10 cellular contexts compared by ENCODE assay signal in the genomic region with DNA sequence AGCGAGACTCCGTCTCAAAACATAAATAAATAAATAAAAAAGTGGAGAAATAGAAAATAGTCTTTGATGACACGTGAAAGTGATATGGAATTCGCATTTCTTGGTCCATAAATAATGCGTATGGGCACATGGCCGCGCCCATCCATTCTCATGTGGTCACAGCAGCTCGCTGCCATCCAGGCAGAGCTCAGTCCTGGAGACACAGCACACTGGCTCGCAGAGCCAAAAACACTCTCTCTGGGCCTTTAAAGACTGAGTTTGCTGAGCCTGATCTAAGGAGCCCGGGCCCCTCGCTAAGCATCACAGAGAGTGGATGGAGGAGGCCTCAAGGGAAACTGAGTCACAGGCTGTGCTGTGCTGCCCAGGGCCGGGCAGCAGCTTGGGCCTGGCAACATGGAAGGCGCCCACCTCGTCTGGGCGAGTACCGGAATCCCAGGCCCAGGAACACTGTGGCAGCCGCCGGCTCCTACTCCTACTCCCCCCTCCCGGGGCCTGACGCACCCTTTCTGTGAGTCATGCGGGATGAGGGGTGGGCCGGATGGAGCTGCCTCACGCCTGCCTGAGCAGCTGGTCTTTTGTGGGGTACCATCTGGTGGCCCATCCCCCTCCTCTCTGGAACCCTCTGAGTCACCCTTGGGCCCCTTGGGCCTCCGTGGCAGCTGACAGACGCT. TPM values are rescaled to one million over a fixed set of nuclear protein-coding genes. Genes with fewer than 3 reads are reported as not detected.
DNase-seq lines count a peak whose midpoint lies in the region; TF ChIP-seq lines count a peak whose summit lies in the region.
"Had no signal": no experiment of that assay in that cellular context is flagged by ENCODE, and none has a peak within 500 bp of the region (broad histone marks: within the 10 kb centered on the region; RNA-seq: fewer than 3 reads in every experiment).

No MANE protein-coding gene starts in this region.

- peaks cover 18% of the 10 kb centered on the region for H4K20me1 ChIP-seq in BLaER1

- peak overlapping the region; percentile 85 for H3K27ac Mint-ChIP-seq in chondrocyte (ENCODE audit: unreplicated experiment)
- H3K27ac Mint-ChIP-seq in immature natural killer cell: no peak overlapping the region
- H3K27ac Mint-ChIP-seq: activated CD4-positive, alpha-beta T cell treated with anti-CD3 and anti-CD28 coated beads, Interleukin-2, amount 10 ng/mL, durations not matched to agents 7 days and 5 days had no signal

- H3K4me1 Mint-ChIP-seq in chondrocyte (ENCODE audit: low read depth): peaks cover 6% of the 10 kb centered on the region
- H3K4me1 Mint-ChIP-seq in immature natural killer cell: no peaks in the 10 kb centered on the region
- H3K4me1 Mint-ChIP-seq: activated CD4-positive, alpha-beta T cell treated with anti-CD3 and anti-CD28 coated beads, Interleukin-2, amount 10 ng/mL, durations not matched to agents 7 days and 5 days had no signal

- H3K27me3 ChIP-seq in BLaER1: no peaks in the 10 kb centered on the region

- peak overlapping the region; percentile 75 for H3K9ac ChIP-seq in BLaER1

- no peaks in the 10 kb centered on the region for H3K9me3 Mint-ChIP-seq in chondrocyte (ENCODE audit: low read depth)
- no peaks in the 10 kb centered on the region for H3K9me3 Mint-ChIP-seq in immature natural killer cell
- H3K9me3 Mint-ChIP-seq: activated CD4-positive, alpha-beta T cell treated with anti-CD3 and anti-CD28 coated beads, Interleukin-2, amount 10 ng/mL, durations not matched to agents 7 days and 5 days had no signal

- peak overlapping the region; percentile 48 for H3K4me3 ChIP-seq in BLaER1

- H3K4me2 ChIP-seq in BLaER1: peak overlapping the region; percentile 84

- DNase-seq in NCI-H1694 (lab: John Stamatoyannopoulos, UW) (peak; percentile 79), chondrocyte (ENCODE audit: low spot score) (no peak), nucleus accumbens (lab: John Stamatoyannopoulos, UW) (peak in 44 of 56 donors; percentile 3 to 93 (median 50)), NOMO-1 treated with dmso at 0.1 percent for 144 hours (lab: John Stamatoyannopoulos, UW; ENCODE audit: unreplicated experiment) (no peak), NCI-H510A (lab: John Stamatoyannopoulos, UW) (no peak), immature natural killer cell (no peak)
- DNase-seq in stimulated activated CD4-positive, alpha-beta T cell treated with anti-CD3 and anti-CD28 coated beads, Interleukin-15, amount 100 ng/mL, for 24 hours: no peak
- DNase-seq: activated CD4-positive, alpha-beta T cell treated with anti-CD3 and anti-CD28 coated beads, Interleukin-2, amount 10 ng/mL, durations not matched to agents 7 days and 5 days; foreskin melanocyte had no signal

- peaks cover 6% of the 10 kb centered on the region; the same call in 1 of the 2 replicates for H3K9me3 ChIP-seq in BLaER1

- TF ChIP-seq CTCF in chondrocyte (IDR thresholded peaks at IDR 0.05): no peak

- peaks cover 72% of the 10 kb centered on the region for H3K36me3 ChIP-seq in BLaER1

- H3K4me3 Mint-ChIP-seq in chondrocyte (ENCODE audit: unreplicated experiment) (no peak overlapping the region), immature natural killer cell (no peak overlapping the region)
- H3K4me3 Mint-ChIP-seq: activated CD4-positive, alpha-beta T cell treated with anti-CD3 and anti-CD28 coated beads, Interleukin-2, amount 10 ng/mL, durations not matched to agents 7 days and 5 days had no signal

- peak overlapping the region; percentile 86 for H3K27ac ChIP-seq in BLaER1

- H3K27me3 Mint-ChIP-seq in chondrocyte (ENCODE audit: low read depth): no peaks in the 10 kb centered on the region
- H3K27me3 Mint-ChIP-seq in immature natural killer cell (ENCODE audit: low read depth in 3 of 3): peaks cover 0 to 2% (median 0%) of the 10 kb centered on the region in 3 donors
- H3K27me3 Mint-ChIP-seq: activated CD4-positive, alpha-beta T cell treated with anti-CD3 and anti-CD28 coated beads, Interleukin-2, amount 10 ng/mL, durations not matched to agents 7 days and 5 days had no signal

- H3K36me3 Mint-ChIP-seq in chondrocyte (ENCODE audit: low read depth) (peaks cover 14% of the 10 kb centered on the region), immature natural killer cell (peaks cover 0 to 10% (median 3%) of the 10 kb centered on the region in 3 donors)

- peaks cover 55% of the 10 kb centered on the region for H3K4me1 ChIP-seq in BLaER1

RNA-seq across cellular contexts. Expression of a gene that starts 28.9 kb away (rescaled TPM):
- total RNA-seq in chondrocyte: 18.6 to 22.0 TPM (median 19.5 TPM) in 3 replicates
- polyA plus RNA-seq in immature natural killer cell: 10 to 100 TPM in 1 of 3 donors, 1 to 10 TPM in 2; 1.4 to 18.0 (median 5.6) TPM

RNA-seq across cellular contexts. Expression of a gene that starts 44.7 kb away (rescaled TPM):
- 81.0 to 98.4 TPM (median 85.5 TPM) in 3 replicates for total RNA-seq in chondrocyte
- 10 to 100 TPM in 1 of 3 donors, 1 to 10 TPM in 1, not detected in 1; 4.3 to 25.7 TPM for polyA plus RNA-seq in immature natural killer cell

RNA-seq across cellular contexts. Expression of a gene that starts 48.9 kb away (rescaled TPM):
- 5.4 to 5.8 TPM in 2 of 3 replicates, not detected in the other for total RNA-seq in chondrocyte
- polyA plus RNA-seq in immature natural killer cell: 1 to 10 TPM; 3.1 to 9.5 (median 3.1) TPM

RNA-seq across cellular contexts. Expression of a gene that starts 52.6 kb away (rescaled TPM):
- not detected in 3 replicates for total RNA-seq in chondrocyte
- under 1 TPM in 1 of 3 donors, not detected in 2; 0.34 TPM for polyA plus RNA-seq in immature natural killer cell

Comparison
In these comparisons a context has a peak if more than half of its experiments do, and no peak if none do; other contexts are left out.
1. DNase-seq: peak in NCI-H1694 (single experiment) and nucleus accumbens (44 of 56); none in chondrocyte (single experiment), NOMO-1 treated with dmso at 0.1 percent for 144 hours (single experiment), stimulated activated CD4-positive, alpha-beta T cell treated with anti-CD3 and anti-CD28 coated beads, Interleukin-15, amount 100 ng/mL, for 24 hours (single experiment), NCI-H510A (single experiment) and immature natural killer cell (0 of 3).